ENCODE assay signal across 10 cellular contexts in the genomic region with DNA sequence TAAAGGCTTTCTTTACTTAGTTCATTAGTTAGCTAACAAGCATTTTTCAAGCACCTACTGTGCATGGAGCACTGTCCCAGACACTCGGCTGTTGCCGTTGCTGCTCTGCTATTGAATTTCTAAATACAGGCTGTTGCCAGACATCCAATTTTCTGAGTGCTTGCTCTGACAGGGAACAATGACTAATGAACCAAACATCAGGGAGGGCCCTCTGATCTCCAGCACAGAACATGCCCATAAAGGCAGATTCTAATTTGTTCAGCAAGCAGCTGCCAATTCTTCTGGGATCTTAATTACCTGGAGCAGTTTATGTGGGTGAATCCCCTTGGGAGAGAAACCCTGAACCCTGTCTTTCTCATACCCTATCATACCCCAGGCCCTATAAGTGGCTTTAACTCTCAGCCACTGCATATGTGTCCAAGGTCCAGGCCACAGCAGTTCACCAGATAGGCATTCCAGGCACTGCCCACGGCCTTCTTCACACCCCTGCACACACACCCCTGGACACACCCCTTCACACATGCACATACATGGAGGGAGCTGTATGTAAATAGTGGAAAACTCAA. TPM values are rescaled to one million over a fixed set of nuclear protein-coding genes. Genes with fewer than 3 reads are reported as not detected.
DNase-seq lines count a peak whose midpoint lies in the region; TF ChIP-seq lines count a peak whose summit lies in the region.
"Had no signal": no experiment of that assay in that cellular context is flagged by ENCODE, and none has a peak within 500 bp of the region (broad histone marks: within the 10 kb centered on the region; RNA-seq: fewer than 3 reads in every experiment).

No MANE protein-coding gene starts in this region.

- peaks cover 10% of the 10 kb centered on the region for H3K79me2 ChIP-seq in parathyroid adenoma

- DNase-seq in Daoy (ENCODE audit: low read depth) = peak; percentile 15
- DNase-seq in NCI-H2196 treated with DMSO at 0.1 percent for 48 hours (lab: John Stamatoyannopoulos, UW; ENCODE audit: unreplicated experiment) = peak; percentile 10
- DNase-seq in esophagus muscularis mucosa (ENCODE audit: extremely low spot score) = no peak
- DNase-seq in CD14-positive monocyte (ENCODE audit: low spot score) = no peak
- DNase-seq in activated CD4-positive, alpha-beta memory T cell treated with anti-CD3 and anti-CD28 coated beads, Interleukin-2, amount 10 ng/mL, durations not matched to agents 7 days and 5 days = no peak
- no peak for DNase-seq in progenitor cell of endocrine pancreas (ENCODE audit: low spot score, unreplicated experiment)
- no peak for DNase-seq in WERI-Rb-1

- H3K27me3 Mint-ChIP-seq in CD14-positive monocyte (ENCODE audit: low read depth in 3 of 3) (peaks cover 1 to 16% (median 6%) of the 10 kb centered on the region in 3 donors), progenitor cell of endocrine pancreas (peaks cover 16% of the 10 kb centered on the region)
- no peaks in the 10 kb centered on the region for H3K27me3 Mint-ChIP-seq in activated CD4-positive, alpha-beta memory T cell treated with anti-CD3 and anti-CD28 coated beads, Interleukin-2, amount 10 ng/mL, durations not matched to agents 7 days and 5 days

- intact Hi-C loops in esophagus muscularis mucosa (cut with DNase I) (no loop called here), CD14-positive monocyte (cut with micrococcal nuclease) (no loop called here)

- H3K9me3 Mint-ChIP-seq in CD14-positive monocyte (no peaks in the 10 kb centered on the region), progenitor cell of endocrine pancreas (ENCODE audit: low read depth) (no peaks in the 10 kb centered on the region)
- H3K9me3 Mint-ChIP-seq in activated CD4-positive, alpha-beta memory T cell treated with anti-CD3 and anti-CD28 coated beads, Interleukin-2, amount 10 ng/mL, durations not matched to agents 7 days and 5 days = no peaks in the 10 kb centered on the region
- H3K9me3 Mint-ChIP-seq: dendritic cell treated with granulocyte-macrophage colony-stimulating factor and Interleukin-4, amounts not matched to agents 40 ng/mL and 50 ng/mL, for 4 days had no signal

- no peaks in the 10 kb centered on the region for H3K9me3 ChIP-seq in esophagus muscularis mucosa
- no peaks in the 10 kb centered on the region for H3K9me3 ChIP-seq in parathyroid adenoma (ENCODE audit: control insufficient read depth, low read length)
- H3K9me3 ChIP-seq in WERI-Rb-1 (ENCODE audit: severe bottlenecking) = no peaks in the 10 kb centered on the region

- CTCF ChIA-PET in activated CD4-positive, alpha-beta memory T cell treated with anti-CD3 and anti-CD28 coated beads, Interleukin-2, amount 10 ng/mL, durations not matched to agents 7 days and 5 days (lab: Charles Lee) = no interaction called here

- no peaks in the 10 kb centered on the region for H3K36me3 Mint-ChIP-seq in CD14-positive monocyte
- H3K36me3 Mint-ChIP-seq in activated CD4-positive, alpha-beta memory T cell treated with anti-CD3 and anti-CD28 coated beads, Interleukin-2, amount 10 ng/mL, durations not matched to agents 7 days and 5 days (ENCODE audit: low read depth) = no peaks in the 10 kb centered on the region
- no peaks in the 10 kb centered on the region for H3K36me3 Mint-ChIP-seq in progenitor cell of endocrine pancreas (ENCODE audit: insufficient read depth)

- H3K27ac Mint-ChIP-seq in CD14-positive monocyte = no peak overlapping the region
- no peak overlapping the region for H3K27ac Mint-ChIP-seq in activated CD4-positive, alpha-beta memory T cell treated with anti-CD3 and anti-CD28 coated beads, Interleukin-2, amount 10 ng/mL, durations not matched to agents 7 days and 5 days
- H3K27ac Mint-ChIP-seq in progenitor cell of endocrine pancreas = no peak overlapping the region
- H3K27ac Mint-ChIP-seq: dendritic cell treated with granulocyte-macrophage colony-stimulating factor and Interleukin-4, amounts not matched to agents 40 ng/mL and 50 ng/mL, for 4 days had no signal

- POLR2A ChIA-PET in activated CD4-positive, alpha-beta memory T cell treated with anti-CD3 and anti-CD28 coated beads, Interleukin-2, amount 10 ng/mL, durations not matched to agents 7 days and 5 days (lab: Charles Lee) = interaction anchor here (1.1 kb wide), 1 partner anchor 119 kb away, joined by 4 read pairs; a partner anchor contains a TSS

- H3K36me3 ChIP-seq in esophagus muscularis mucosa (no peaks in the 10 kb centered on the region), parathyroid adenoma (ENCODE audit: control insufficient read depth, insufficient read depth, low read length) (no peaks in the 10 kb centered on the region), WERI-Rb-1 (no peaks in the 10 kb centered on the region)

- TF ChIP-seq POLR2A in esophagus muscularis mucosa (IDR thresholded peaks at IDR 0.05; ENCODE audit: low read depth) = no peak

- peak overlapping the region in 1 of 4 donors; percentile 6 for H3K4me3 ChIP-seq in esophagus muscularis mucosa
- no peak overlapping the region for H3K4me3 ChIP-seq in parathyroid adenoma (ENCODE audit: low read depth, low read length)
- H3K4me3 ChIP-seq in WERI-Rb-1 (ENCODE audit: low read depth, low read length) = no peak overlapping the region
- H3K4me3 ChIP-seq: SK-N-MC had no signal

- H3K4me3 Mint-ChIP-seq in CD14-positive monocyte = no peak overlapping the region
- no peak overlapping the region for H3K4me3 Mint-ChIP-seq in activated CD4-positive, alpha-beta memory T cell treated with anti-CD3 and anti-CD28 coated beads, Interleukin-2, amount 10 ng/mL, durations not matched to agents 7 days and 5 days
- no peak overlapping the region for H3K4me3 Mint-ChIP-seq in progenitor cell of endocrine pancreas (ENCODE audit: low read depth)
- H3K4me3 Mint-ChIP-seq: dendritic cell treated with granulocyte-macrophage colony-stimulating factor and Interleukin-4, amounts not matched to agents 40 ng/mL and 50 ng/mL, for 4 days had no signal

- TF ChIP-seq EP300 in esophagus muscularis mucosa (IDR thresholded peaks at IDR 0.05) = no peak

- TF ChIP-seq CTCF in esophagus muscularis mucosa (IDR thresholded peaks at IDR 0.05) (no peak), parathyroid adenoma (IDR thresholded peaks at IDR 0.05) (no peak), CD14-positive monocyte (IDR thresholded peaks at IDR 0.05) (no peak), progenitor cell of endocrine pancreas (IDR thresholded peaks at IDR 0.05; ENCODE audit: unreplicated experiment) (no peak), WERI-Rb-1 (IDR thresholded peaks at IDR 0.05; ENCODE audit: low read depth, low read length) (no peak)

- peaks cover 1% of the 10 kb centered on the region for H3K4me1 Mint-ChIP-seq in CD14-positive monocyte
- H3K4me1 Mint-ChIP-seq in activated CD4-positive, alpha-beta memory T cell treated with anti-CD3 and anti-CD28 coated beads, Interleukin-2, amount 10 ng/mL, durations not matched to agents 7 days and 5 days = peaks cover under 1% of the 10 kb centered on the region
- peaks cover 28% of the 10 kb centered on the region for H3K4me1 Mint-ChIP-seq in progenitor cell of endocrine pancreas (ENCODE audit: low read depth)

- no peak overlapping the region for H3K4me2 ChIP-seq in parathyroid adenoma (ENCODE audit: low read length)

- WGBS in esophagus muscularis mucosa = 44% methylated on average over 3 of the region's 3 CpGs

- H3K27ac ChIP-seq in esophagus muscularis mucosa (replicated peaks in 1 of 4) = peak overlapping the region; percentile 72 to 75 (median 74)
- H3K27ac ChIP-seq in parathyroid adenoma = peak overlapping the region; percentile 64
- no peak overlapping the region for H3K27ac ChIP-seq in WERI-Rb-1
- H3K27ac ChIP-seq: SK-N-MC had no signal

- H3K9ac ChIP-seq in parathyroid adenoma = no peak overlapping the region

- H3K27me3 ChIP-seq in esophagus muscularis mucosa (no peaks in the 10 kb centered on the region), parathyroid adenoma (ENCODE audit: control insufficient read depth, insufficient read depth, low read length) (no peaks in the 10 kb centered on the region), WERI-Rb-1 (ENCODE audit: insufficient read depth, low read depth, severe bottlenecking) (peaks cover 8% of the 10 kb centered on the region)

- no peak overlapping the region for H2AFZ ChIP-seq in parathyroid adenoma

- H3K4me1 ChIP-seq in esophagus muscularis mucosa (peaks cover 52 to 86% (median 71%) of the 10 kb centered on the region in 4 donors), parathyroid adenoma (peaks cover 67% of the 10 kb centered on the region)

RNA-seq across cellular contexts. Expression of a gene that starts 27.9 kb away (rescaled TPM):
- total RNA-seq in Daoy (2014; rRNA removed; shearing (Covaris generic)) = 14.0 and 33.1 TPM in 2 replicates
- 1,000 to 10,000 TPM in 2 of 4 donors, 100 to 1,000 TPM in 2; 389 to 1,047 (median 786) TPM for total RNA-seq in esophagus muscularis mucosa
- 100 to 1,000 TPM; 171 to 326 TPM for polyA plus RNA-seq in CD14-positive monocyte
- 100 to 1,000 TPM; 112 to 119 TPM for total RNA-seq in activated CD4-positive, alpha-beta memory T cell treated with anti-CD3 and anti-CD28 coated beads, Interleukin-2, amount 10 ng/mL, durations not matched to agents 7 days and 5 days
- total RNA-seq in progenitor cell of endocrine pancreas = 39.6 and 41.4 TPM in 2 replicates

RNA-seq across cellular contexts. Expression of a gene that starts 29.9 kb away (rescaled TPM):
- total RNA-seq in Daoy (2014; rRNA removed; shearing (Covaris generic)) = not detected in 2 replicates
- total RNA-seq in esophagus muscularis mucosa (not detected), progenitor cell of endocrine pancreas (not detected in 2 replicates)
- polyA plus RNA-seq in CD14-positive monocyte = not detected
- total RNA-seq in activated CD4-positive, alpha-beta memory T cell treated with anti-CD3 and anti-CD28 coated beads, Interleukin-2, amount 10 ng/mL, durations not matched to agents 7 days and 5 days = not detected

Comparison
In these comparisons a context has a peak if more than half of its experiments do, and no peak if none do; other contexts are left out.
1. DNase-seq: peak in Daoy (single experiment) and NCI-H2196 treated with DMSO at 0.1 percent for 48 hours (single experiment); none in esophagus muscularis mucosa (single experiment), CD14-positive monocyte (single experiment), activated CD4-positive, alpha-beta memory T cell treated with anti-CD3 and anti-CD28 coated beads, Interleukin-2, amount 10 ng/mL, durations not matched to agents 7 days and 5 days (single experiment), progenitor cell of endocrine pancreas (single experiment) and WERI-Rb-1 (single experiment).